ENCODE assay signal across 8 cellular contexts in the genomic region with DNA sequence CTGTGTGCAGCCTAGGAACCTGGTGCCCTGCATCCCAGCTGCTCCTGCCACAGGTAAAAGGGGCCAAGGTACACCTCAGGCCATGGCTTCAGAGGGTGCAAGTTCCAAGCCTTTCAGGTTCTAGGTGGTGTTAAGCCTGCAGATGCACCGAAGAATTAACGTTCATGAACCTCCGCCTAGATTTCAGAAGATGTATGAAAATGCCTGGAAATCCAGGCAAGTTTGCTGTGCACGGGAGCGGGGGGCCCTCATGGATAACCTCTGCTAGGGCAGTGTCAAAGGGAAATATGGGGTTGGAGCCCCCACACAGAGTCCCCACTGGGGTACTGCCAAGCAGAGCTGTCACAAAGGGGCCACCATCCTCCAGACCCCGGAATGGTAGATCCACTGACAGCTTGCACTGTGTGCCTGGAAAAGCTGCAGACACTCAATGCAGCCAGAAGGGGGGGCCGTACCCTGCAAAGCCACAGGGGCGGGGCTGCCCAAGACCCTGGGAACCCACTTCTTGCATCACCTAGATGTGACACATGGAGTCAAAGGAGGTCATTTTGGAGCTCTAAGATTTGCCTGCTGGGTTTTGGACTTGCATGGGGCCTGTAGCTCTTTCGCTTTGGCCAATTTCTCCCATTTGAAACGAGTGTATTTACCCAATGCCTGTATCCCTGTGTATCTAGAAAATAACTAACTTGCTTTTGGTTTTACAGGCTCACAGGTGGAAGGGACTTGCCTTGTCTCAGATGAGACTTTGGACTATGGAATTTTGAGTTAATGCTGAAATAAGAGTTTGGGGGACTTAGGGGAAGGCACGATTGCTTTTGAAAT.
A peak's percentile ranks its signal among the peaks of the same experiment; 100 is the strongest.
DNase-seq lines count a peak whose midpoint lies in the region; ATAC-seq, FAIRE-seq and TF ChIP-seq lines count a peak whose summit lies in the region.
"Not testable (repeated sequence)": the region's sequence is repeated elsewhere in the genome, so short reads cannot be mapped to it uniquely, and the experiment has no call there.

No MANE protein-coding gene starts in this region.

- 84% methylated on average over 10 of the region's 11 CpGs for WGBS in SK-N-SH (ENCODE audit: low lambda C conversion rate)

- TF ChIP-seq EP300 in SK-N-SH (IDR thresholded peaks at IDR 0.05; ENCODE audit: borderline replicate concordance in 1 of 2, low read depth in 1 of 2, low read length in 1 of 2), result not testable (repeated sequence)

- not testable (repeated sequence) for ATAC-seq in CD4-positive, CD25-positive, alpha-beta regulatory T cell (ENCODE audit: low read depth in 2 of 2); stimulated activated naive CD8-positive, alpha-beta T cell treated with anti-CD3 and anti-CD28 coated beads, Interleukin-15, Interleukin-2, amounts not matched to agents 100 U/mL and 50 U/mL, for 24 hours

- TF ChIP-seq CTCF in HFFc6 (IDR thresholded peaks at IDR 0.05) (peak; percentile 80), SK-N-SH (IDR thresholded peaks at IDR 0.05) (peak; percentile 69), epithelial cell of esophagus (IDR thresholded peaks at IDR 0.05; ENCODE audit: insufficient read depth, low read depth, low read length, missing control alignments) (peak; percentile 45), kidney (IDR thresholded peaks at IDR 0.05; ENCODE audit: borderline replicate concordance, extremely low read depth, insufficient read depth) (peak; percentile 30)

- H3K79me2 ChIP-seq in SK-N-SH (ENCODE audit: insufficient read depth), result not testable (repeated sequence)

- H3K27ac Mint-ChIP-seq in CD4-positive, CD25-positive, alpha-beta regulatory T cell, result peak overlapping the region in 2 of 3 donors; percentile 39
- H3K27ac Mint-ChIP-seq in HFFc6, result not testable (repeated sequence)

- peak; percentile 35 to 48 (median 37) for DNase-seq in CD4-positive, CD25-positive, alpha-beta regulatory T cell
- DNase-seq in HFFc6, result peak; percentile 59
- DNase-seq in SK-N-SH, result not testable (repeated sequence)
- DNase-seq in activated naive CD4-positive, alpha-beta T cell treated with Interleukin-2 at 50 U/mL for 16 hours, result peak; percentile 62
- peak; percentile 61 for DNase-seq in epithelial cell of esophagus (ENCODE audit: low read depth)
- peak; percentile 92 for DNase-seq in kidney
- peak in 9 of 10 donors; percentile 59 to 97 (median 80) for DNase-seq in posterior cingulate gyrus
- peak; percentile 82 for DNase-seq in stimulated activated naive CD8-positive, alpha-beta T cell treated with anti-CD3 and anti-CD28 coated beads, Interleukin-15, Interleukin-2, amounts not matched to agents 100 U/mL and 50 U/mL, for 24 hours

- H3K4me3 ChIP-seq in CD4-positive, CD25-positive, alpha-beta regulatory T cell (ENCODE audit: low read depth, low read length); SK-N-SH (ENCODE audit: low read depth in 2 of 2, low read length in 1 of 2); epithelial cell of esophagus (ENCODE audit: low read length); kidney (ENCODE audit: low read length in 2 of 2): not testable (repeated sequence)

- peak; percentile 41 for TF ChIP-seq RAD21 in SK-N-SH (IDR thresholded peaks at IDR 0.05; ENCODE audit: low read length)

- CTCF ChIA-PET in SK-N-SH (lab: Yijun Ruan, JAX), result not testable (repeated sequence)

- H3K9me2 ChIP-seq in SK-N-SH, result not testable (repeated sequence)

- H3K4me3 Mint-ChIP-seq in CD4-positive, CD25-positive, alpha-beta regulatory T cell; HFFc6: not testable (repeated sequence)

- H3K27me3 ChIP-seq in CD4-positive, CD25-positive, alpha-beta regulatory T cell (ENCODE audit: control insufficient read depth, insufficient read depth, low read length); SK-N-SH (ENCODE audit: insufficient read depth): not testable (repeated sequence)

- H3K36me3 Mint-ChIP-seq in CD4-positive, CD25-positive, alpha-beta regulatory T cell, result peaks cover 38% of the 10 kb centered on the region
- not testable (repeated sequence) for H3K36me3 Mint-ChIP-seq in HFFc6 (ENCODE audit: low read depth)

- H3K27ac ChIP-seq in CD4-positive, CD25-positive, alpha-beta regulatory T cell (ENCODE audit: insufficient read depth, low read length, poor library complexity, severe bottlenecking); SK-N-SH (ENCODE audit: low read depth in 2 of 2, low read length in 1 of 2); kidney (ENCODE audit: low read depth in 2 of 2, low read length in 2 of 2): not testable (repeated sequence)

- not testable (repeated sequence) for H3K4me1 ChIP-seq in CD4-positive, CD25-positive, alpha-beta regulatory T cell (ENCODE audit: control insufficient read depth, insufficient read depth, low read length, poor library complexity, severe bottlenecking); kidney (ENCODE audit: control insufficient read depth in 1 of 2, insufficient read depth in 1 of 2, low read depth in 1 of 2, low read length in 2 of 2)
- H3K4me1 ChIP-seq in SK-N-SH (ENCODE audit: control insufficient read depth in 1 of 2, insufficient read depth in 2 of 2, low read depth in 1 of 2, low read length in 1 of 2), result peaks cover 0 to 24% of the 10 kb centered on the region in 2 experiments; a peak in 1 of 4 replicates

- H3K36me3 ChIP-seq in CD4-positive, CD25-positive, alpha-beta regulatory T cell (ENCODE audit: control insufficient read depth, insufficient read depth, low read length); SK-N-SH (replicated peaks in 1 of 2; ENCODE audit: control insufficient read depth in 1 of 2, insufficient read depth in 2 of 2, low read length in 1 of 2); kidney (ENCODE audit: control insufficient read depth in 1 of 2, insufficient read depth in 2 of 2, low read length in 2 of 2): not testable (repeated sequence)

- H3F3A ChIP-seq in SK-N-SH (replicated peaks; ENCODE audit: insufficient read depth), result not testable (repeated sequence)

- H3K9me3 ChIP-seq in CD4-positive, CD25-positive, alpha-beta regulatory T cell (ENCODE audit: control insufficient read depth in 2 of 2, low read length in 2 of 2); SK-N-SH; kidney (ENCODE audit: control insufficient read depth in 1 of 2, low read length in 2 of 2): not testable (repeated sequence)

- intact Hi-C loops in kidney (cut with DNase I); posterior cingulate gyrus (cut with DNase I): not testable (repeated sequence)

- H3K9me3 Mint-ChIP-seq in CD4-positive, CD25-positive, alpha-beta regulatory T cell; HFFc6: not testable (repeated sequence)

- H3K4me2 ChIP-seq in SK-N-SH, result not testable (repeated sequence)

- not testable (repeated sequence) for H3K27me3 Mint-ChIP-seq in CD4-positive, CD25-positive, alpha-beta regulatory T cell; HFFc6 (ENCODE audit: insufficient read depth)

- not testable (repeated sequence) for H3K9ac ChIP-seq in SK-N-SH; kidney (ENCODE audit: low read length in 2 of 2)

- not testable (repeated sequence) for H4K20me1 ChIP-seq in SK-N-SH (ENCODE audit: insufficient read depth)

- not testable (repeated sequence) for H3K4me1 Mint-ChIP-seq in CD4-positive, CD25-positive, alpha-beta regulatory T cell; HFFc6 (ENCODE audit: low read depth)

- POLR2A ChIA-PET in SK-N-SH (lab: Yijun Ruan, JAX), result not testable (repeated sequence)

- not testable (repeated sequence) for FAIRE-seq in kidney (lab: Jason Lieb, UNC)

- H2AFZ ChIP-seq in SK-N-SH (ENCODE audit: low read depth), result not testable (repeated sequence)

TF ChIP-seq in SK-N-SH, 30 proteins besides CTCF, POLR2A, EP300 and RAD21:
- peak; percentile 23 for TF ChIP-seq SMC3 (IDR thresholded peaks at IDR 0.05; ENCODE audit: low read depth, low read length)

Comparison
In these comparisons a context has a peak if more than half of its experiments do, and no peak if none do; other contexts are left out.
1. CTCF ChIP-seq: peak in every context shown above with its lines; median percentile 80 in HFFc6; 69 in SK-N-SH; 45 in epithelial cell of esophagus; 30 in kidney.